Comparison of ENCODE assay signal across 8 cellular contexts in the genomic region with DNA sequence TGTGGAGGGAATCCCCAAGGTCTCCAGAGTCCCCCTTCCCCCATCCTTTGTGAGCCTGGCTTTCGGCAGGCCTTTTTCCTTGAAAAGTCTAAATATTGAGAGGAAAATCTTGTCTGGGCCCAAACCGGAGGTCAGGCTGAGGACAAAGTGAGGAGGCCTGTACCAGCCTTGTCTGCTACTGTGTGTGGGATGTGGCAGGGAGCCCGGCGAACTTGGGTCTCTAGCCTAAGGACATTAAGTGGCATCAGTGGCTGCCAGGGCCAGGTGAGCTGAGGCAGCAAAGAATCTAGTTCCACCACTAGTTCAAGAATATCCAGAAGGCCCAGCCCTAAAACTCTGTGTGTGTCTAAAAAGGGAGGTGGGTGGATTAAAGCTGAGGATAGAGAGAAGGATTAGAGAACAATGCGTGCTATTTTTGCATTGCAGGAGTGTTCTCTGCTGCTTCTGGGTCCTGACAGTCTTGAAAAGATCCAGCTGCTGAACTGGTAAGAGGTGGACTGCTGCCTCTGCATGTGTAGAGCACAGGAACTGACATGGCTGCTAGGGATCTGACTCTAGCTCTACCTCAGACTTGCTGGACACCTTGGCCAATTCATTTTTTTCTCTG. TPM values are rescaled to one million over a fixed set of nuclear protein-coding genes. Genes with fewer than 3 reads are reported as not detected.
DNase-seq lines count a peak whose midpoint lies in the region; ATAC-seq, FAIRE-seq and TF ChIP-seq lines count a peak whose summit lies in the region.

No MANE protein-coding gene starts in this region.

- H3K27me3 ChIP-seq in astrocyte (ENCODE audit: insufficient read depth, low read length): no peaks in the 10 kb centered on the region
- H3K27me3 ChIP-seq in tibial artery: no peaks in the 10 kb centered on the region

- H3K36me3 ChIP-seq in astrocyte (ENCODE audit: insufficient read depth, low read length) (no peaks in the 10 kb centered on the region), tibial artery (no peaks in the 10 kb centered on the region)

- intact Hi-C loops in activated CD4-positive, alpha-beta T cell treated with anti-CD3 and anti-CD28 coated beads for 36 hours (cut with DNase I, micrococcal nuclease): loop anchor here in 1 of 2 experiments (1.0 to 10.0 kb wide), 2 partner anchors 58 to 451 kb away; no protein-coding TSS in a partner anchor
- intact Hi-C loops in tibial artery (cut with DNase I; ENCODE audit: low total_unique reads): loop anchor here (10.0 kb wide), 1 partner anchor 188 kb away; the partner anchor contains the start of gene MTMR8

- H3K4me3 ChIP-seq in astrocyte (ENCODE audit: insufficient read depth, low read depth, low read length) (peak overlapping the region; percentile 66), tibial artery (peak overlapping the region; percentile 81 to 83)

- H3K27ac ChIP-seq in astrocyte (ENCODE audit: low read depth, low read length) (peak overlapping the region; percentile 63), tibial artery (peak overlapping the region; percentile 89 to 95)

- H3K4me1 ChIP-seq in astrocyte (ENCODE audit: insufficient read depth, low read length) (peaks cover 3% of the 10 kb centered on the region), tibial artery (peaks cover 0 to 35% (median 12%) of the 10 kb centered on the region in 4 donors)

- H4K20me1 ChIP-seq in astrocyte (ENCODE audit: insufficient read depth, low read length): peaks cover 6% of the 10 kb centered on the region

- H3K27ac Mint-ChIP-seq in activated CD4-positive, alpha-beta T cell treated with anti-CD3 and anti-CD28 coated beads for 36 hours: peak overlapping the region; percentile 87
- H3K27ac Mint-ChIP-seq in astrocyte (ENCODE audit: unreplicated experiment): peak overlapping the region; percentile 58

- peak overlapping the region; percentile 88 for H2AFZ ChIP-seq in astrocyte (ENCODE audit: low read depth, low read length)

- peak overlapping the region; percentile 89 for H3K4me2 ChIP-seq in astrocyte (ENCODE audit: low read length)

- TF ChIP-seq CTCF in astrocyte (IDR thresholded peaks at IDR 0.05; ENCODE audit: insufficient read depth, low read depth, low read length) (no peak), tibial artery (IDR thresholded peaks at IDR 0.05) (no peak)

- CTCF ChIA-PET in activated CD4-positive, alpha-beta T cell treated with anti-CD3 and anti-CD28 coated beads for 36 hours (lab: Charles Lee): interaction anchor here (0.6 to 0.7 kb wide), 2 partner anchors 113 to 1306 kb away, joined by 3 to 4 read pairs; no protein-coding TSS in a partner anchor

- H3K27me3 Mint-ChIP-seq in activated CD4-positive, alpha-beta T cell treated with anti-CD3 and anti-CD28 coated beads for 36 hours: no peaks in the 10 kb centered on the region
- no peaks in the 10 kb centered on the region for H3K27me3 Mint-ChIP-seq in astrocyte (ENCODE audit: low read depth, unreplicated experiment)

- ATAC-seq in activated CD4-positive, alpha-beta T cell treated with anti-CD3 and anti-CD28 coated beads for 36 hours: no peak
- peak; percentile 36 for ATAC-seq in left lobe of liver
- ATAC-seq in GM19452 (IDR thresholded peaks at IDR 0.05; ENCODE audit: unreplicated experiment): no peak
- no peak for ATAC-seq in HG03196 (IDR thresholded peaks at IDR 0.05; ENCODE audit: unreplicated experiment)

- no peaks in the 10 kb centered on the region for H3K9me3 Mint-ChIP-seq in activated CD4-positive, alpha-beta T cell treated with anti-CD3 and anti-CD28 coated beads for 36 hours (ENCODE audit: low read depth)
- no peaks in the 10 kb centered on the region for H3K9me3 Mint-ChIP-seq in astrocyte (ENCODE audit: unreplicated experiment)

- no peaks in the 10 kb centered on the region for H3K36me3 Mint-ChIP-seq in activated CD4-positive, alpha-beta T cell treated with anti-CD3 and anti-CD28 coated beads for 36 hours (ENCODE audit: low read depth)
- no peaks in the 10 kb centered on the region for H3K36me3 Mint-ChIP-seq in astrocyte (ENCODE audit: low read depth, unreplicated experiment)

- POLR2A ChIA-PET in activated CD4-positive, alpha-beta T cell treated with anti-CD3 and anti-CD28 coated beads for 36 hours (lab: Charles Lee): interaction anchor here (1.5 kb wide), 1 partner anchor 452 kb away, joined by 5 read pairs; a partner anchor contains a TSS

- DNase-seq in activated CD4-positive, alpha-beta T cell treated with anti-CD3 and anti-CD28 coated beads for 36 hours: no peak
- no peak for DNase-seq in activated CD4-positive, alpha-beta T cell treated with anti-CD3 and anti-CD28 coated beads for 1 hour
- DNase-seq in astrocyte (ENCODE audit: low read depth) (no peak), left lobe of liver (ENCODE audit: low spot score) (peak; percentile 74), tibial artery (no peak), cerebellar cortex (ENCODE audit: low spot score) (no peak)

- H3K4me3 Mint-ChIP-seq in activated CD4-positive, alpha-beta T cell treated with anti-CD3 and anti-CD28 coated beads for 36 hours: peak overlapping the region; percentile 75
- peak overlapping the region; percentile 84 for H3K4me3 Mint-ChIP-seq in astrocyte (ENCODE audit: unreplicated experiment)

- FAIRE-seq in astrocyte (lab: Jason Lieb, UNC): peak; percentile 90

- peaks cover 13% of the 10 kb centered on the region for H3K4me1 Mint-ChIP-seq in activated CD4-positive, alpha-beta T cell treated with anti-CD3 and anti-CD28 coated beads for 36 hours
- peaks cover 7% of the 10 kb centered on the region for H3K4me1 Mint-ChIP-seq in astrocyte (ENCODE audit: low read depth, unreplicated experiment)

- no peaks in the 10 kb centered on the region for H3K79me2 ChIP-seq in astrocyte (ENCODE audit: insufficient read depth, low read length)

- H3K9me3 ChIP-seq in astrocyte (ENCODE audit: insufficient read depth, low read depth, low read length): no peaks in the 10 kb centered on the region
- no peaks in the 10 kb centered on the region for H3K9me3 ChIP-seq in tibial artery

- H3K9ac ChIP-seq in astrocyte (ENCODE audit: low read length): peak overlapping the region; percentile 84

RNA-seq across cellular contexts. Expression of gene AMER1, which starts 1.2 kb away (rescaled TPM):
- 1 to 10 TPM; 3.2 to 3.5 TPM for total RNA-seq in activated CD4-positive, alpha-beta T cell treated with anti-CD3 and anti-CD28 coated beads for 36 hours
- total RNA-seq in astrocyte (5.4 and 6.5 TPM in 2 replicates), left lobe of liver (5.0 TPM)

RNA-seq across cellular contexts. Expression of gene ASB12, which starts 23.7 kb away (rescaled TPM):
- not detected for total RNA-seq in activated CD4-positive, alpha-beta T cell treated with anti-CD3 and anti-CD28 coated beads for 36 hours
- total RNA-seq in astrocyte (0.16 TPM in 1 of 2 replicates, not detected in the other), left lobe of liver (not detected)
